In genomic region chr17:40443196-40443987, GRCh38 we compare ENCODE assay signal across 8 cellular contexts. TPM values are rescaled to one million over a fixed set of nuclear protein-coding genes. Genes with fewer than 3 reads are reported as not detected.
A peak's percentile ranks its signal among the peaks of the same experiment; 100 is the strongest.
DNase-seq lines count a peak whose midpoint lies in the region; ATAC-seq and TF ChIP-seq lines count a peak whose summit lies in the region.

Gene IGFBP4 (plus strand): TSS chr17:40443450. CDS start chr17:40443736, 286 bp downstream.

- CTCF ChIA-PET in Caco-2 (lab: Charles Lee): interaction anchor here (0.6 to 2.7 kb wide), 23 partner anchors 10 to 343 kb away, joined by 3 to 28 read pairs (median 5); partner anchors contain the start of genes NR1D1 and TOP2A

- intact Hi-C loops in Caco-2 (cut with micrococcal nuclease; ENCODE audit: unreplicated experiment): no loop called here

- TF ChIP-seq CTCF in Caco-2 (IDR thresholded peaks at IDR 0.05; ENCODE audit: insufficient read depth in 1 of 2, low read depth in 1 of 2, low read length in 1 of 2, severe bottlenecking in 1 of 2, unreplicated experiment in 1 of 2) (peak; percentile 40 to 78), foreskin fibroblast (IDR thresholded peaks at IDR 0.05; ENCODE audit: low read depth, low read length) (peak; percentile 14), nephron progenitor cell (IDR thresholded peaks at IDR 0.05) (peak; percentile 20)

- DNase-seq in Caco-2: peak; percentile 81 to 89
- peak; percentile 85 for DNase-seq in HuH-7 (ENCODE audit: low spot score)
- DNase-seq in SJSA1 (ENCODE audit: low read depth in 1 of 2, low spot score in 2 of 2): peak; percentile 64 to 81
- peak; percentile 66 for DNase-seq in activated gamma-delta T cell treated with Interleukin-2 at 50 U/mL for 16 hours
- DNase-seq in foreskin fibroblast: peak; percentile 79 to 94
- peak; percentile 87 for DNase-seq in nephron progenitor cell
- peak; percentile 66 for DNase-seq in stromal cell of bone marrow (ENCODE audit: low read depth)

- H3K4me3 Mint-ChIP-seq in Caco-2 (ENCODE audit: unreplicated experiment) (peak within 1 kb of the TSS; percentile 26), nephron progenitor cell (peak within 1 kb of the TSS; percentile 86)

- H3K9me3 Mint-ChIP-seq in Caco-2 (ENCODE audit: unreplicated experiment) (no peaks in the 10 kb centered on the region), nephron progenitor cell (no peaks in the 10 kb centered on the region)

- peak within 1 kb of the TSS; percentile 45; the same call in 1 of the 2 replicates for H3K27ac ChIP-seq in SJSA1

- no TSS peak for BruUV-seq in Caco-2 (replicated peaks; lab: Mats Ljungman, UMichigan)

- H3K27me3 Mint-ChIP-seq in Caco-2 (ENCODE audit: insufficient read depth, unreplicated experiment): no peaks in the 10 kb centered on the region
- peaks cover 8% of the 10 kb centered on the region for H3K27me3 Mint-ChIP-seq in nephron progenitor cell (ENCODE audit: low read depth, poor library complexity)

- H3K27ac Mint-ChIP-seq in Caco-2 (ENCODE audit: unreplicated experiment) (no peak within 1 kb of the TSS), nephron progenitor cell (peak within 1 kb of the TSS; percentile 85)

- POLR2A ChIA-PET in Caco-2 (lab: Charles Lee): interaction anchor here (0.5 to 0.6 kb wide), 3 partner anchors 26 to 319 kb away, joined by 3 to 16 read pairs (median 7); partner anchors contain the start of gene TOP2A

- H3K36me3 ChIP-seq in Caco-2 (ENCODE audit: control insufficient read depth, insufficient read depth, low read length): no peaks in the 10 kb centered on the region
- H3K36me3 ChIP-seq in SJSA1: no peaks in the 10 kb centered on the region

- H3K9me3 ChIP-seq in Caco-2 (no peaks in the 10 kb centered on the region), SJSA1 (replicated peaks) (no peaks in the 10 kb centered on the region)

- H3K27me3 ChIP-seq in Caco-2 (replicated peaks; ENCODE audit: control insufficient read depth, insufficient read depth, low read length) (no peaks in the 10 kb centered on the region), SJSA1 (replicated peaks) (no peaks in the 10 kb centered on the region)

- ATAC-seq in HG03196 (IDR thresholded peaks at IDR 0.05; ENCODE audit: unreplicated experiment): no peak

- peaks cover 11% of the 10 kb centered on the region for H3K4me1 ChIP-seq in Caco-2
- peaks cover 34% of the 10 kb centered on the region for H3K4me1 ChIP-seq in SJSA1 (replicated peaks)

- peaks cover 20% of the 10 kb centered on the region for H3K4me1 Mint-ChIP-seq in Caco-2 (ENCODE audit: low read depth, unreplicated experiment)
- H3K4me1 Mint-ChIP-seq in nephron progenitor cell: peaks cover 50% of the 10 kb centered on the region

- H3K4me3 ChIP-seq in Caco-2 (ENCODE audit: low read depth, low read length) (peak within 1 kb of the TSS; percentile 61), SJSA1 (peak within 1 kb of the TSS; percentile 57), foreskin fibroblast (ENCODE audit: low read depth in 1 of 2, low read length in 2 of 2) (peak within 1 kb of the TSS; percentile 62 to 74)

- H3K36me3 Mint-ChIP-seq in Caco-2 (ENCODE audit: insufficient read depth, unreplicated experiment) (no peaks in the 10 kb centered on the region), nephron progenitor cell (ENCODE audit: low read depth) (no peaks in the 10 kb centered on the region)

RNA-seq across cellular contexts. Expression of gene IGFBP4, which starts in this region (rescaled TPM):
- total RNA-seq in Caco-2 (2022): 35.7 and 49.1 TPM in 2 replicates
- 19.2 and 22.5 TPM in 2 replicates for total RNA-seq in SJSA1 (2014; rRNA removed; shearing (Covaris generic))
